Comparison of ENCODE assay signal across 8 cellular contexts in genomic region chr18:11981383-11981632, GRCh38. TPM values are rescaled to one million over a fixed set of nuclear protein-coding genes. Genes with fewer than 3 reads are reported as not detected.
DNase-seq lines count a peak whose midpoint lies in the region; ATAC-seq lines count a peak whose summit lies in the region.

IMPA2 (plus strand) TSS chr18:11981507; CDS start chr18:11981670, 163 bp downstream.

- no peaks in the 10 kb centered on the region for H3K36me3 Mint-ChIP-seq in central memory CD8-positive, alpha-beta T cell (ENCODE audit: insufficient read depth)

- peaks cover 14% of the 10 kb centered on the region for H3K4me1 Mint-ChIP-seq in central memory CD8-positive, alpha-beta T cell

- no peak within 1 kb of the TSS for H3K27ac Mint-ChIP-seq in central memory CD8-positive, alpha-beta T cell (ENCODE audit: low read depth)

- H3K27me3 Mint-ChIP-seq in central memory CD8-positive, alpha-beta T cell = no peaks in the 10 kb centered on the region

- ATAC-seq in central memory CD8-positive, alpha-beta T cell (replicated peaks; ENCODE audit: extremely low read depth, poor library complexity, severe bottlenecking) = peak; percentile 50
- no peak for ATAC-seq in HG03095 (IDR thresholded peaks at IDR 0.05; ENCODE audit: unreplicated experiment)

- intact Hi-C loops in T-helper 2 cell treated with Interferon-gamma antibody and Interleukin-4, amounts not matched to agents 100 ng/mL and 5 ng/mL, for 36 hours (cut with micrococcal nuclease) = loop anchor here (1.0 to 10.0 kb wide), 7 partner anchors 34 to 1197 kb away; partner anchors contain the start of genes AFG3L2, CHMP1B and MPPE1

- H3K36me3 ChIP-seq in HUES6 (ENCODE audit: control insufficient read depth, insufficient read depth, low read length) = peaks cover 6% of the 10 kb centered on the region; the same call in 1 of the 2 replicates

- H3K9me3 ChIP-seq in HUES6 (ENCODE audit: control insufficient read depth, insufficient read depth, low read depth, low read length) = no peaks in the 10 kb centered on the region
- H3K9me3 ChIP-seq in mononuclear cell (ENCODE audit: low read depth, low read length) = no peaks in the 10 kb centered on the region

- H3K27me3 ChIP-seq in HUES6 (ENCODE audit: control insufficient read depth, insufficient read depth, low read length) (no peaks in the 10 kb centered on the region), mononuclear cell (ENCODE audit: insufficient read depth, low read length) (no peaks in the 10 kb centered on the region)

- peak within 1 kb of the TSS; percentile 89 for H3K9ac ChIP-seq in HUES6 (ENCODE audit: low read length)

- DNase-seq in T-helper 2 cell = no peak
- DNase-seq in central memory CD8-positive, alpha-beta T cell (ENCODE audit: low spot score in 2 of 2) = no peak
- DNase-seq in DMS114 treated with DMSO at 0.1 percent for 48 hours (lab: John Stamatoyannopoulos, UW; ENCODE audit: unreplicated experiment) = no peak
- DNase-seq in occipital lobe (lab: John Stamatoyannopoulos, UW) = no peak

- peak within 1 kb of the TSS; percentile 82 for H3K27ac ChIP-seq in HUES6 (ENCODE audit: low read depth, low read length)

- H3K4me1 ChIP-seq in HUES6 (ENCODE audit: control insufficient read depth, insufficient read depth, low read length) = peaks cover 40% of the 10 kb centered on the region
- H3K4me1 ChIP-seq in mononuclear cell (ENCODE audit: insufficient read depth, low read length) = peaks cover 46% of the 10 kb centered on the region

- H3K4me3 ChIP-seq in HUES6 (ENCODE audit: low read depth, low read length) (peak within 1 kb of the TSS; percentile 65), mononuclear cell (ENCODE audit: low read length) (peak within 1 kb of the TSS; percentile 61)

- H3K4me3 Mint-ChIP-seq in central memory CD8-positive, alpha-beta T cell = peak within 1 kb of the TSS; percentile 84

- H3K9me3 Mint-ChIP-seq in central memory CD8-positive, alpha-beta T cell = no peaks in the 10 kb centered on the region

RNA-seq across cellular contexts. Expression of gene IMPA2, which starts in this region (rescaled TPM):
- total RNA-seq in T-helper 2 cell treated with Interferon-gamma antibody and Interleukin-4, amounts not matched to agents 100 ng/mL and 5 ng/mL, for 36 hours = 18.6 and 21.7 TPM in 2 replicates
- 25.1 TPM for total RNA-seq in mononuclear cell
- total RNA-seq in occipital lobe = 6.1 TPM
